Comparison of ENCODE assay signal across 8 cellular contexts in genomic region chr14:24296341-24297157, GRCh38. TPM values are rescaled to one million over a fixed set of nuclear protein-coding genes. Genes with fewer than 3 reads are reported as not detected.
DNase-seq lines count a peak whose midpoint lies in the region; ATAC-seq and TF ChIP-seq lines count a peak whose summit lies in the region.

No MANE protein-coding gene starts in this region.

- ATAC-seq in GM21576 (IDR thresholded peaks at IDR 0.05; ENCODE audit: unreplicated experiment): peak; percentile 40

- H3K4me3 ChIP-seq in Karpas-422 (ENCODE audit: low read length) (no peak overlapping the region), SJSA1 (no peak overlapping the region), prostate gland (no peak overlapping the region)

- TF ChIP-seq POLR2A in prostate gland (IDR thresholded peaks at IDR 0.05): no peak

- DNase-seq in DMS53 (lab: John Stamatoyannopoulos, UW): peak; percentile 80
- DNase-seq in Karpas-422: peak; percentile 93
- peak; percentile 49 to 78 for DNase-seq in SJSA1 (ENCODE audit: low read depth in 1 of 2, low spot score in 2 of 2)
- peak; percentile 77 for DNase-seq in activated naive CD4-positive, alpha-beta T cell treated with anti-CD3 and anti-CD28 coated beads, Interleukin-2, amount 50 U/mL, for 16 hours
- peak; percentile 88 for DNase-seq in glomerular visceral epithelial cell (ENCODE audit: extremely low spot score)
- DNase-seq in prostate gland (ENCODE audit: low spot score): peak; percentile 51
- no peak for DNase-seq in NCI-H187 treated with DMSO at 0.1 percent for 48 hours (lab: John Stamatoyannopoulos, UW)

- H3K27ac ChIP-seq in Karpas-422 (ENCODE audit: low read length) (no peak overlapping the region), SJSA1 (peak overlapping the region; percentile 51; the same call in 1 of the 2 replicates), prostate gland (no peak overlapping the region)

- no peaks in the 10 kb centered on the region for H3K9me3 ChIP-seq in Karpas-422 (ENCODE audit: low read length)
- no peaks in the 10 kb centered on the region for H3K9me3 ChIP-seq in SJSA1 (replicated peaks)
- no peaks in the 10 kb centered on the region for H3K9me3 ChIP-seq in prostate gland

- no peaks in the 10 kb centered on the region for H3K9me2 ChIP-seq in Karpas-422 (replicated peaks; ENCODE audit: insufficient read depth, low read length)

- H3K4me2 ChIP-seq in Karpas-422 (ENCODE audit: low read depth, low read length, poor library complexity, severe bottlenecking): no peak overlapping the region

- H2AFZ ChIP-seq in Karpas-422 (ENCODE audit: low read length): no peak overlapping the region

- peaks cover 16% of the 10 kb centered on the region; the same call in 1 of the 2 replicates for H3K36me3 ChIP-seq in Karpas-422 (ENCODE audit: insufficient read depth, low read length)
- H3K36me3 ChIP-seq in SJSA1: peaks cover 23% of the 10 kb centered on the region
- no peaks in the 10 kb centered on the region for H3K36me3 ChIP-seq in prostate gland

- intact Hi-C loops in prostate gland (cut with DNase I): loop anchor here (2.0 kb wide), 1 partner anchor 54 kb away; the partner anchor contains the start of gene TINF2

- peaks cover 33% of the 10 kb centered on the region for H3K4me1 ChIP-seq in Karpas-422 (ENCODE audit: low read length)
- peaks cover 24% of the 10 kb centered on the region for H3K4me1 ChIP-seq in SJSA1 (replicated peaks)
- peaks cover 14% of the 10 kb centered on the region for H3K4me1 ChIP-seq in prostate gland (replicated peaks)

- H3K27me3 ChIP-seq in Karpas-422 (ENCODE audit: low read length) (no peaks in the 10 kb centered on the region), SJSA1 (replicated peaks) (no peaks in the 10 kb centered on the region), prostate gland (replicated peaks; ENCODE audit: insufficient read depth) (no peaks in the 10 kb centered on the region)

- 60% methylated on average over 12 of the region's 12 CpGs for WGBS in prostate gland

- H3K79me2 ChIP-seq in Karpas-422 (ENCODE audit: low read length): peaks cover 31% of the 10 kb centered on the region

- no peak overlapping the region for H3K9ac ChIP-seq in Karpas-422 (ENCODE audit: low read length)

- H4K20me1 ChIP-seq in Karpas-422 (ENCODE audit: insufficient read depth, low read depth, low read length): peaks cover 9% of the 10 kb centered on the region; the same call in 1 of the 2 replicates

- peak; percentile 25 to 80 (median 61) for TF ChIP-seq CTCF in prostate gland (IDR thresholded peaks at IDR 0.05)

RNA-seq across cellular contexts. Expression of gene DHRS1, which starts 3.0 kb away (rescaled TPM):
- total RNA-seq in Karpas-422 (2014; rRNA removed; shearing (Covaris generic); ENCODE audit: low replicate concordance): 27.1 and 35.9 TPM in 2 replicates
- total RNA-seq in SJSA1 (2014; rRNA removed; shearing (Covaris generic)): 5.4 and 20.5 TPM in 2 replicates
- 10 to 100 TPM; 16.9 to 74.0 TPM for total RNA-seq in prostate gland

RNA-seq across cellular contexts. Expression of gene NOP9, which starts 3.1 kb away (rescaled TPM):
- total RNA-seq in Karpas-422 (2014; rRNA removed; shearing (Covaris generic); ENCODE audit: low replicate concordance): 42.0 and 44.7 TPM in 2 replicates
- total RNA-seq in SJSA1 (2014; rRNA removed; shearing (Covaris generic)): 15.3 and 16.2 TPM in 2 replicates
- 10 to 100 TPM; 21.2 to 22.9 TPM for total RNA-seq in prostate gland

RNA-seq across cellular contexts. Expression of gene CIDEB, which starts 11.2 kb away (rescaled TPM):
- 7.1 and 9.9 TPM in 2 replicates for total RNA-seq in Karpas-422 (2014; rRNA removed; shearing (Covaris generic); ENCODE audit: low replicate concordance)
- total RNA-seq in SJSA1 (2014; rRNA removed; shearing (Covaris generic)): not detected in 2 replicates
- 10 to 100 TPM in 1 of 2 donors, 1 to 10 TPM in 1; 9.1 to 17.8 TPM for total RNA-seq in prostate gland

RNA-seq across cellular contexts. Expression of gene LTB4R2, which starts 13.4 kb away (rescaled TPM):
- total RNA-seq in Karpas-422 (2014; rRNA removed; shearing (Covaris generic); ENCODE audit: low replicate concordance): 12.9 and 41.5 TPM in 2 replicates
- 3.1 and 10.1 TPM in 2 replicates for total RNA-seq in SJSA1 (2014; rRNA removed; shearing (Covaris generic))
- total RNA-seq in prostate gland: 10 to 100 TPM; 19.5 to 27.3 TPM

RNA-seq across cellular contexts. Expression of gene LTB4R, which starts 14.8 kb away (rescaled TPM):
- 26.6 and 29.6 TPM in 2 replicates for total RNA-seq in Karpas-422 (2014; rRNA removed; shearing (Covaris generic); ENCODE audit: low replicate concordance)
- total RNA-seq in SJSA1 (2014; rRNA removed; shearing (Covaris generic)): 0.81 and 2.1 TPM in 2 replicates
- 10 to 100 TPM; 11.8 to 14.2 TPM for total RNA-seq in prostate gland
